16 cellular contexts compared by ENCODE assay signal in the genomic region with DNA sequence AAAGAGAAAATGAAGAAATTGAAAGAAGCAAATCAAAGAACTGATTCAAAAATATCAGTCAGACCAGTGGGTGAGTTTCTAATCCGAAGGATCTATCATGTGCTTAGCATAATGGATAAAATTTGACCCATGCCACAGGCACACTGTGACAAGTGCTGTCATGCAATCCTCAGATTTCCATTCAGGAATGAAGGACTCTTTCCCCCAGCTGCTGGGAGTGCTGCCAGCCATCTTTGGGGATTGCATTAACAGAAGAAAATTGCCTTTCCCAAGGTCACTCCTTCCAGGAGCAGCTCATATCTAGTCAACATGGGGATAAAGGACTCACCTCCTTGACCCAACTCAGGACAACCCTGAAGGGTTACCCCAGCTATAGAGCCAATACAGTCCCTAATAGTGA.
DNase-seq lines count a peak whose midpoint lies in the region; ATAC-seq, FAIRE-seq and TF ChIP-seq lines count a peak whose summit lies in the region.
"Had no signal": no experiment of that assay in that cellular context is flagged by ENCODE, and none has a peak within 500 bp of the region (broad histone marks: within the 10 kb centered on the region; RNA-seq: fewer than 3 reads in every experiment).

No MANE protein-coding gene starts in this region.

- H3K36me3 Mint-ChIP-seq in activated T-cell treated with anti-CD3 and anti-CD28 coated beads, Interleukin-2, amount 50 U/mL, for 72 hours (ENCODE audit: insufficient read depth in 2 of 2), result no peaks in the 10 kb centered on the region
- H3K36me3 Mint-ChIP-seq: CD14-positive monocyte; CD8-positive, alpha-beta T cell had no signal

- DNase-seq in NCI-H69 (lab: John Stamatoyannopoulos, UW) (peak; percentile 13), bronchial epithelial cell (ENCODE audit: low read depth) (peak; percentile 23), fibroblast of peridontal ligament (ENCODE audit: extremely low read depth) (peak; percentile 1), NCI-H446 treated with DMSO at 0.1 percent for 48 hours (lab: John Stamatoyannopoulos, UW) (no peak), GM19239 (ENCODE audit: insufficient read length, low spot score) (no peak)
- no peak for DNase-seq in activated T-cell treated with anti-CD3 and anti-CD28 coated beads, Interleukin-2, amount 50 U/mL, for 72 hours
- DNase-seq: CD8-positive, alpha-beta T cell; COR-L47; DND-41; GDM1; GM23248; H7; IMR-90 had no signal

- no peak overlapping the region for H3K4me3 Mint-ChIP-seq in activated T-cell treated with anti-CD3 and anti-CD28 coated beads, Interleukin-2, amount 50 U/mL, for 72 hours
- H3K4me3 Mint-ChIP-seq: CD14-positive monocyte; CD8-positive, alpha-beta T cell had no signal

- ATAC-seq in activated T-cell treated with anti-CD3 and anti-CD28 coated beads, Interleukin-2, amount 50 U/mL, for 72 hours (replicated peaks in 1 of 2), result no peak
- ATAC-seq: A549; CD8-positive, alpha-beta T cell had no signal

- no peaks in the 10 kb centered on the region for H3K4me1 Mint-ChIP-seq in activated T-cell treated with anti-CD3 and anti-CD28 coated beads, Interleukin-2, amount 50 U/mL, for 72 hours (ENCODE audit: low read depth)
- H3K4me1 Mint-ChIP-seq: CD14-positive monocyte had no signal

- H3K27me3 Mint-ChIP-seq in activated T-cell treated with anti-CD3 and anti-CD28 coated beads, Interleukin-2, amount 50 U/mL, for 72 hours (ENCODE audit: low read depth), result no peaks in the 10 kb centered on the region

- H3K4me3 ChIP-seq in bronchial epithelial cell (ENCODE audit: low read depth, low read length), result no peak overlapping the region
- H3K4me3 ChIP-seq: A549, GM23248 had no signal

- no peak for FAIRE-seq in bronchial epithelial cell (lab: Jason Lieb, UNC)
- no peak for FAIRE-seq in GM19239 (lab: Jason Lieb, UNC)
- FAIRE-seq: A549, GM12892 had no signal

- no peaks in the 10 kb centered on the region for H3K36me3 ChIP-seq in bronchial epithelial cell (ENCODE audit: control insufficient read depth, insufficient read depth, low read length)

- no peak overlapping the region for H3K27ac Mint-ChIP-seq in activated T-cell treated with anti-CD3 and anti-CD28 coated beads, Interleukin-2, amount 50 U/mL, for 72 hours
- H3K27ac Mint-ChIP-seq: CD14-positive monocyte; CD8-positive, alpha-beta T cell had no signal

- TF ChIP-seq CTCF in bronchial epithelial cell (IDR thresholded peaks at IDR 0.05; ENCODE audit: insufficient read depth, low read length, severe bottlenecking), result no peak

- H3K27me3 ChIP-seq in bronchial epithelial cell (ENCODE audit: control insufficient read depth, insufficient read depth, low read length), result no peaks in the 10 kb centered on the region

- H3K9me3 Mint-ChIP-seq in activated T-cell treated with anti-CD3 and anti-CD28 coated beads, Interleukin-2, amount 50 U/mL, for 72 hours, result peaks cover 2 to 6% of the 10 kb centered on the region in 2 donors
- H3K9me3 Mint-ChIP-seq: CD8-positive, alpha-beta T cell had no signal

Comparison
In these comparisons a context has a peak if more than half of its experiments do, and no peak if none do; other contexts are left out.
1. DNase-seq: peak in NCI-H69 (single experiment), bronchial epithelial cell (single experiment) and fibroblast of peridontal ligament (single experiment); none in NCI-H446 treated with DMSO at 0.1 percent for 48 hours (single experiment), activated T-cell treated with anti-CD3 and anti-CD28 coated beads, Interleukin-2, amount 50 U/mL, for 72 hours (0 of 2) and GM19239 (single experiment).